Comparison of ENCODE assay signal across 12 cellular contexts in genomic region chr17:76078370-76078769, GRCh38. TPM values are rescaled to one million over a fixed set of nuclear protein-coding genes. Genes with fewer than 3 reads are reported as not detected.
"Had no signal": no experiment of that assay in that cellular context is flagged by ENCODE, and none has a peak within 500 bp of the region (broad histone marks: within the 10 kb centered on the region; RNA-seq: fewer than 3 reads in every experiment).

No MANE protein-coding gene starts in this region.

RNA-seq across cellular contexts. Expression of gene ZACN, which starts 0.6 kb away (rescaled TPM):
- total RNA-seq: kidney epithelial cell, left ventricle myocardium superior, omental fat pad, prostate gland, renal cortical epithelial cell, right lobe of liver, suprapubic skin, upper lobe of left lung, vagina had no signal

RNA-seq across cellular contexts. Expression of gene GALR2, which starts 3.8 kb away (rescaled TPM):
- total RNA-seq: heart left ventricle, left colon, left ventricle myocardium superior, thyroid gland, vagina had no signal
